ENCODE assay signal across 12 cellular contexts in the genomic region with DNA sequence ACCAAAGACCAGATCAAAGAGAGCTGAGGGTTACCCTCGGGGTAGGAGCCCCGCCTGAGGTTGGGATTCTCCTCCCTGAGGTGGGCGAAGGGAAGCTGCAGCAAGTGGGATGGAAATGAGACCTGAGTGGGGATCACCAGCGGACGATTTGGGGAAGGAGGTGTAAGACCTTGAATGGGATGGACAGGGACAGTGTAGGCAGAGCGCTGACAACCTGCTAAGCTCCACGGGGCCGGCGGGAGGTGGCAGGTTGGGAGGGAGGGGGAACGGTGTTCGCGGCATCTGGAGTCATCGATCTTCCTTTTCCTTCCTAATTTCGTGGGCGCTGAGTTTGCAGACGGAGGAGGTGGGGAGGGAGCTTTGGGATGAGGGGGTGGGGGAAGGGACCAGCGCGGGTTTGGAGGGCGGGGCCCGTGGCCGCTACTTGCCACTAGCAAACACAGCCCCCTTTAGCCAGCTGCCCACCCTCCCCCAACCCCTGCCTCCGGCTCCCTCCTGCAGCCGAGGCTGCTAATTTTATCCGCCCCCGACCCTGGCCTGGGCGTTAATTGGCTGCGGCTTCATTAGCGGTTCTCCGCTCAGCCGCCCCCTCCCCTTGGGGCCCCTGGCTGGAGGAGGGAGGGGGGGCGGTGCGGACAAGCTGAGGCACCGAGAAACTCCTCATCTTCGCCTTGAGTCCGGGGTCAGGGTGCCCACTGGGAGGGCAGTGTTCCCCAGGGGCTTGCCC.
DNase-seq lines count a peak whose midpoint lies in the region; ATAC-seq and TF ChIP-seq lines count a peak whose summit lies in the region.
"Had no signal": no experiment of that assay in that cellular context is flagged by ENCODE, and none has a peak within 500 bp of the region (broad histone marks: within the 10 kb centered on the region; RNA-seq: fewer than 3 reads in every experiment).

No MANE protein-coding gene starts in this region.

- ATAC-seq in central memory CD8-positive, alpha-beta T cell (replicated peaks; ENCODE audit: extremely low read depth, poor library complexity, severe bottlenecking), result no peak

- peaks cover 62% of the 10 kb centered on the region for H3K27me3 Mint-ChIP-seq in central memory CD8-positive, alpha-beta T cell
- H3K27me3 Mint-ChIP-seq in nephron (ENCODE audit: low read depth), result peaks cover 58% of the 10 kb centered on the region

- TF ChIP-seq POLR2A in NB4 (IDR thresholded peaks at IDR 0.05; ENCODE audit: extremely low read depth, insufficient read length), result no peak

- peaks cover 24% of the 10 kb centered on the region for H3K36me3 Mint-ChIP-seq in central memory CD8-positive, alpha-beta T cell (ENCODE audit: insufficient read depth)
- peaks cover under 1% of the 10 kb centered on the region for H3K36me3 Mint-ChIP-seq in nephron (ENCODE audit: low read depth)

- no peak overlapping the region for H3K27ac Mint-ChIP-seq in central memory CD8-positive, alpha-beta T cell (ENCODE audit: low read depth)
- peak overlapping the region; percentile 16 to 72 (median 16) for H3K27ac Mint-ChIP-seq in nephron

- peak in 2 of 3 experiments; percentile 67 to 72 for DNase-seq in NCI-H1417 (lab: John Stamatoyannopoulos, UW)
- DNase-seq in NCI-H1417 treated with DMSO at 0.1 percent for 48 hours (lab: John Stamatoyannopoulos, UW), result no peak
- peak; percentile 67 for DNase-seq in NB4 (ENCODE audit: low read depth)
- no peak for DNase-seq in central memory CD8-positive, alpha-beta T cell (ENCODE audit: low spot score in 2 of 2)
- DNase-seq in iPS-NIHi11 (ENCODE audit: low spot score), result no peak
- no peak for DNase-seq in NCI-H446 treated with DMSO at 0.1 percent for 48 hours (lab: John Stamatoyannopoulos, UW)
- DNase-seq in NCI-H524 treated with DMSO at 0.1 percent for 48 hours (lab: John Stamatoyannopoulos, UW), result no peak
- DNase-seq: adrenal gland, KG1, NCI-H774, T-helper 9 cell had no signal

- H3K4me3 Mint-ChIP-seq in central memory CD8-positive, alpha-beta T cell, result peak overlapping the region; percentile 1
- H3K4me3 Mint-ChIP-seq in nephron, result peak overlapping the region; percentile 72 to 78 (median 76)

- H3K4me1 Mint-ChIP-seq in central memory CD8-positive, alpha-beta T cell, result peaks cover 59% of the 10 kb centered on the region
- peaks cover 70% of the 10 kb centered on the region for H3K4me1 Mint-ChIP-seq in nephron

- TF ChIP-seq CTCF in NB4 (IDR thresholded peaks at IDR 0.05; ENCODE audit: low read depth, low read length) (no peak), nephron (IDR thresholded peaks at IDR 0.05; ENCODE audit: unreplicated experiment in 3 of 3) (no peak)

- no peak overlapping the region for H3K4me3 ChIP-seq in NB4 (ENCODE audit: low read depth, low read length)
- H3K4me3 ChIP-seq: adrenal gland had no signal

- H3K9me3 Mint-ChIP-seq in central memory CD8-positive, alpha-beta T cell, result no peaks in the 10 kb centered on the region
- no peaks in the 10 kb centered on the region for H3K9me3 Mint-ChIP-seq in nephron

Comparison
In these comparisons a context has a peak if more than half of its experiments do, and no peak if none do; other contexts are left out.
1. DNase-seq: peak in NCI-H1417 (2 of 3) and NB4 (single experiment); none in NCI-H1417 treated with DMSO at 0.1 percent for 48 hours (single experiment), central memory CD8-positive, alpha-beta T cell (0 of 2), iPS-NIHi11 (single experiment), NCI-H446 treated with DMSO at 0.1 percent for 48 hours (single experiment) and NCI-H524 treated with DMSO at 0.1 percent for 48 hours (single experiment).